ENCODE assay signal across 1 cellular context in genomic region chr5:142517840-142518239, GRCh38.
TF ChIP-seq lines count a peak whose summit lies in the region.

No MANE protein-coding gene starts in this region.

TF ChIP-seq in HepG2, 621 proteins besides CTCF, POLR2A, EP300 and RAD21 (continued from another document):
- TF ChIP-seq KDM6A (CRISPR knock-in tag; IDR thresholded peaks at IDR 0.05; ENCODE audit: low read depth) (no peak), ZSCAN25 (CRISPR knock-in tag; IDR thresholded peaks at IDR 0.05) (no peak), HNF4G (IDR thresholded peaks at IDR 0.05; ENCODE audit: borderline replicate concordance, low read depth, low read length) (peak; percentile 18; the same call in 1 of the 2 replicates), HNF4G (CRISPR knock-in tag; IDR thresholded peaks at IDR 0.05; ENCODE audit: borderline replicate concordance, low read depth) (no peak), ZNF263 (CRISPR knock-in tag; IDR thresholded peaks at IDR 0.05) (no peak), RFX5 (IDR thresholded peaks at IDR 0.05; ENCODE audit: low read depth, low read length) (no peak), TCF7 (IDR thresholded peaks at IDR 0.05; ENCODE audit: low read depth) (no peak), HOXD1 (CRISPR knock-in tag; IDR thresholded peaks at IDR 0.05) (no peak), HOMEZ (CRISPR knock-in tag; IDR thresholded peaks at IDR 0.05; ENCODE audit: low read depth) (no peak), NFIB (CRISPR knock-in tag; IDR thresholded peaks at IDR 0.05; ENCODE audit: borderline replicate concordance) (no peak), NFRKB (IDR thresholded peaks at IDR 0.05) (no peak), SIX1 (CRISPR knock-in tag; IDR thresholded peaks at IDR 0.05; ENCODE audit: borderline replicate concordance) (peak; percentile 59; the same call in 1 of the 2 replicates), ZBTB14 (CRISPR knock-in tag; IDR thresholded peaks at IDR 0.05) (no peak), TEAD3 (CRISPR knock-in tag; optimal IDR thresholded peaks at IDR 0.05; ENCODE audit: borderline replicate concordance) (peak; percentile 17), SIN3B (IDR thresholded peaks at IDR 0.05; ENCODE audit: low read length) (no peak)
- TF ChIP-seq, protein P1, sequence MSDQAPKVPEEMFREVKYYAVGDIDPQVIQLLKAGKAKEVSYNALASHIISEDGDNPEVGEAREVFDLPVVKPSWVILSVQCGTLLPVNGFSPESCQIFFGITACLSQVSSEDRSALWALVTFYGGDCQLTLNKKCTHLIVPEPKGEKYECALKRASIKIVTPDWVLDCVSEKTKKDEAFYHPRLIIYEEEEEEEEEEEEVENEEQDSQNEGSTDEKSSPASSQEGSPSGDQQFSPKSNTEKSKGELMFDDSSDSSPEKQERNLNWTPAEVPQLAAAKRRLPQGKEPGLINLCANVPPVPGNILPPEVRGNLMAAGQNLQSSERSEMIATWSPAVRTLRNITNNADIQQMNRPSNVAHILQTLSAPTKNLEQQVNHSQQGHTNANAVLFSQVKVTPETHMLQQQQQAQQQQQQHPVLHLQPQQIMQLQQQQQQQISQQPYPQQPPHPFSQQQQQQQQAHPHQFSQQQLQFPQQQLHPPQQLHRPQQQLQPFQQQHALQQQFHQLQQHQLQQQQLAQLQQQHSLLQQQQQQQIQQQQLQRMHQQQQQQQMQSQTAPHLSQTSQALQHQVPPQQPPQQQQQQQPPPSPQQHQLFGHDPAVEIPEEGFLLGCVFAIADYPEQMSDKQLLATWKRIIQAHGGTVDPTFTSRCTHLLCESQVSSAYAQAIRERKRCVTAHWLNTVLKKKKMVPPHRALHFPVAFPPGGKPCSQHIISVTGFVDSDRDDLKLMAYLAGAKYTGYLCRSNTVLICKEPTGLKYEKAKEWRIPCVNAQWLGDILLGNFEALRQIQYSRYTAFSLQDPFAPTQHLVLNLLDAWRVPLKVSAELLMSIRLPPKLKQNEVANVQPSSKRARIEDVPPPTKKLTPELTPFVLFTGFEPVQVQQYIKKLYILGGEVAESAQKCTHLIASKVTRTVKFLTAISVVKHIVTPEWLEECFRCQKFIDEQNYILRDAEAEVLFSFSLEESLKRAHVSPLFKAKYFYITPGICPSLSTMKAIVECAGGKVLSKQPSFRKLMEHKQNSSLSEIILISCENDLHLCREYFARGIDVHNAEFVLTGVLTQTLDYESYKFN (CRISPR knock-in tag; conservative IDR thresholded peaks at IDR 0.05), result peak; percentile 39; the same call in 1 of the 2 replicates
- TF ChIP-seq, protein P2, sequence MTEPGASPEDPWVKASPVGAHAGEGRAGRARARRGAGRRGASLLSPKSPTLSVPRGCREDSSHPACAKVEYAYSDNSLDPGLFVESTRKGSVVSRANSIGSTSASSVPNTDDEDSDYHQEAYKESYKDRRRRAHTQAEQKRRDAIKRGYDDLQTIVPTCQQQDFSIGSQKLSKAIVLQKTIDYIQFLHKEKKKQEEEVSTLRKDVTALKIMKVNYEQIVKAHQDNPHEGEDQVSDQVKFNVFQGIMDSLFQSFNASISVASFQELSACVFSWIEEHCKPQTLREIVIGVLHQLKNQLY (CRISPR knock-in tag; IDR thresholded peaks at IDR 0.05), result no peak
- TF ChIP-seq, protein P3, sequence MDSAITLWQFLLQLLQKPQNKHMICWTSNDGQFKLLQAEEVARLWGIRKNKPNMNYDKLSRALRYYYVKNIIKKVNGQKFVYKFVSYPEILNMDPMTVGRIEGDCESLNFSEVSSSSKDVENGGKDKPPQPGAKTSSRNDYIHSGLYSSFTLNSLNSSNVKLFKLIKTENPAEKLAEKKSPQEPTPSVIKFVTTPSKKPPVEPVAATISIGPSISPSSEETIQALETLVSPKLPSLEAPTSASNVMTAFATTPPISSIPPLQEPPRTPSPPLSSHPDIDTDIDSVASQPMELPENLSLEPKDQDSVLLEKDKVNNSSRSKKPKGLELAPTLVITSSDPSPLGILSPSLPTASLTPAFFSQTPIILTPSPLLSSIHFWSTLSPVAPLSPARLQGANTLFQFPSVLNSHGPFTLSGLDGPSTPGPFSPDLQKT (CRISPR knock-in tag; IDR thresholded peaks at IDR 0.05; ENCODE audit: borderline replicate concordance), result no peak
- TF ChIP-seq, protein P4, sequence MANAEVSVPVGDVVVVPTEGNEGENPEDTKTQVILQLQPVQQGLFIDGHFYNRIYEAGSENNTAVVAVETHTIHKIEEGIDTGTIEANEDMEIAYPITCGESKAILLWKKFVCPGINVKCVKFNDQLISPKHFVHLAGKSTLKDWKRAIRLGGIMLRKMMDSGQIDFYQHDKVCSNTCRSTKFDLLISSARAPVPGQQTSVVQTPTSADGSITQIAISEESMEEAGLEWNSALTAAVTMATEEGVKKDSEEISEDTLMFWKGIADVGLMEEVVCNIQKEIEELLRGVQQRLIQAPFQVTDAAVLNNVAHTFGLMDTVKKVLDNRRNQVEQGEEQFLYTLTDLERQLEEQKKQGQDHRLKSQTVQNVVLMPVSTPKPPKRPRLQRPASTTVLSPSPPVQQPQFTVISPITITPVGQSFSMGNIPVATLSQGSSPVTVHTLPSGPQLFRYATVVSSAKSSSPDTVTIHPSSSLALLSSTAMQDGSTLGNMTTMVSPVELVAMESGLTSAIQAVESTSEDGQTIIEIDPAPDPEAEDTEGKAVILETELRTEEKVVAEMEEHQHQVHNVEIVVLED (CRISPR knock-in tag; IDR thresholded peaks at IDR 0.05; ENCODE audit: borderline replicate concordance), result no peak
